In the genomic region with DNA sequence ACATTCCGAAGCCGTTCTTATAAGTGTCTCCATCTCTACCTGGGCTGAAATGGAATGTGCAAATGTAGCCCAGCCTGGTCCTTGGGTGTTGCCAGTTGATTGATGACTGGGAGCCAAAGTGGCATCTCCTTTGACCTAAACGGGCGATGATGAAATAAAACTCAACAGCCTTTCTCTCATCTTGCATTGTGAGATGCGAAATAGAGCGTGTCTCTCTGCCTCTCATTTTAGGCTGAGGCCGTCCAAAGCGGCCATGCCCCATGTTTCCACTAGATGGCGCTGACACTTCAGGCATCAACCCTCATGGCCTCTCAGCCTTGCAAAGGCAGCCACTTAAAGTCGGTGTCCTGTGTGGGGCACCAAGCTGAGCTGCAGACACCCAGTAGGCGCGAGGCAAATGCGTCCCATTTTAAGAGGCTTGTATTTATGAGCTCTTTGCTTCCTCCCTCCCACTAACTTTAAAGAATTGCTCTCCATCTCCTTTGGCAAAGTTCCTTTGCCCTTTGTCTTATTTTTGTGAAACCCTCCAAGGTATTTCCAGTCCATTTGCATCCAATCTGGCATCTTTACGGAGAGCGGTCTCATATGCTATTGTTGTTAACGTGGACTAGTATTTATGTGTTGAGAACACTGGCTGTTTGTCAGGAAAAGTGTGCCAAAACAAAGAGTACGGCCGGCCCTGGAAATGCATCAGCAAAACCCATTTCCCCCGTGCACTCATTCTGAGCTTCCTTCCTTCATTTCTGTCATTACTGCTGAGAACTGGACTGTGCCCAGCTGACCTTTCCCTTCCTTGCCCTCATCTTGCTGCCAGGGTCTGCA, we compare ENCODE assay signal across 8 cellular contexts. TPM values are rescaled to one million over a fixed set of nuclear protein-coding genes. Genes with fewer than 3 reads are reported as not detected.
DNase-seq lines count a peak whose midpoint lies in the region; ATAC-seq lines count a peak whose summit lies in the region.

No MANE protein-coding gene starts in this region.

- H2BK12ac ChIP-seq in mesenchymal stem cell (ENCODE audit: low read length in 2 of 2): no peak overlapping the region

- no peak overlapping the region for H3K4ac ChIP-seq in mesenchymal stem cell (ENCODE audit: low read depth in 1 of 2, low read length in 2 of 2)

- H3K27me3 ChIP-seq in BLaER1 (no peaks in the 10 kb centered on the region), mesenchymal stem cell (ENCODE audit: control insufficient read depth in 1 of 2, insufficient read depth in 1 of 2, low read length in 2 of 2) (no peaks in the 10 kb centered on the region)

- H3K14ac ChIP-seq in mesenchymal stem cell (ENCODE audit: low read length in 2 of 2): no peak overlapping the region

- H2AFZ ChIP-seq in mesenchymal stem cell (ENCODE audit: low read depth, low read length): no peak overlapping the region

- no peak overlapping the region for H4K91ac ChIP-seq in mesenchymal stem cell (ENCODE audit: low read length)

- H3K18ac ChIP-seq in mesenchymal stem cell (ENCODE audit: low read depth in 1 of 2, low read length in 2 of 2): peak overlapping the region in 1 of 2 experiments; percentile 1

- H3K4me2 ChIP-seq in BLaER1 (peak overlapping the region; percentile 30), mesenchymal stem cell (ENCODE audit: low read length, poor library complexity, severe bottlenecking) (no peak overlapping the region)

- H3K27ac Mint-ChIP-seq in activated CD4-positive, alpha-beta memory T cell treated with anti-CD3 and anti-CD28 coated beads, Interleukin-2, amount 10 ng/mL, durations not matched to agents 7 days and 5 days: no peak overlapping the region

- WGBS in mesenchymal stem cell: 42% methylated on average over 18 of the region's 19 CpGs

- no peaks in the 10 kb centered on the region for H3K9me3 Mint-ChIP-seq in activated CD4-positive, alpha-beta memory T cell treated with anti-CD3 and anti-CD28 coated beads, Interleukin-2, amount 10 ng/mL, durations not matched to agents 7 days and 5 days

- H3K9ac ChIP-seq in BLaER1 (no peak overlapping the region), mesenchymal stem cell (ENCODE audit: low read length) (peak overlapping the region; percentile 79)

- peak; percentile 68 for DNase-seq in NCI-H82 treated with DMSO at 0.1 percent for 48 hours (lab: John Stamatoyannopoulos, UW; ENCODE audit: unreplicated experiment)
- peak; percentile 89 for DNase-seq in activated CD4-positive, alpha-beta memory T cell treated with anti-CD3 and anti-CD28 coated beads, Interleukin-2, amount 10 ng/mL, durations not matched to agents 7 days and 5 days
- DNase-seq in effector CD4-positive, alpha-beta T cell: peak; percentile 79
- DNase-seq in mesenchymal stem cell: peak; percentile 80
- DNase-seq in stimulated activated CD8-positive, alpha-beta memory T cell treated with anti-CD3 and anti-CD28 coated beads, Interleukin-15, amount 100 ng/mL, for 24 hours (ENCODE audit: low read depth): peak; percentile 66

- no peak overlapping the region for H4K8ac ChIP-seq in mesenchymal stem cell (ENCODE audit: low read length)

- no peak overlapping the region for H2BK15ac ChIP-seq in mesenchymal stem cell (ENCODE audit: low read depth, poor library complexity, severe bottlenecking)

- no peak overlapping the region for H2BK5ac ChIP-seq in mesenchymal stem cell (ENCODE audit: low read depth, low read length, poor library complexity, severe bottlenecking)

- H3K36me3 Mint-ChIP-seq in activated CD4-positive, alpha-beta memory T cell treated with anti-CD3 and anti-CD28 coated beads, Interleukin-2, amount 10 ng/mL, durations not matched to agents 7 days and 5 days (ENCODE audit: low read depth): no peaks in the 10 kb centered on the region

- no peak overlapping the region for H3K4me3 Mint-ChIP-seq in activated CD4-positive, alpha-beta memory T cell treated with anti-CD3 and anti-CD28 coated beads, Interleukin-2, amount 10 ng/mL, durations not matched to agents 7 days and 5 days

- H3K4me3 ChIP-seq in BLaER1 (no peak overlapping the region), mesenchymal stem cell (ENCODE audit: insufficient read depth in 1 of 2, low read depth in 1 of 2, low read length in 2 of 2) (peak overlapping the region in 1 of 2 experiments; percentile 50)

- H3K27ac ChIP-seq in BLaER1 (no peak overlapping the region), mesenchymal stem cell (ENCODE audit: low read length, poor library complexity, severe bottlenecking) (no peak overlapping the region)

- no peaks in the 10 kb centered on the region for H3K36me3 ChIP-seq in BLaER1
- H3K36me3 ChIP-seq in mesenchymal stem cell (ENCODE audit: control insufficient read depth in 1 of 2, insufficient read depth in 2 of 2, low read depth in 1 of 2, low read length in 2 of 2): peaks cover 6 to 11% of the 10 kb centered on the region in 2 experiments

- POLR2A ChIA-PET in activated CD4-positive, alpha-beta memory T cell treated with anti-CD3 and anti-CD28 coated beads, Interleukin-2, amount 10 ng/mL, durations not matched to agents 7 days and 5 days (lab: Charles Lee): interaction anchor here (1.2 kb wide), 1 partner anchor 73 kb away, joined by 3 read pairs; no protein-coding TSS in a partner anchor

- no peak overlapping the region for H2AK5ac ChIP-seq in mesenchymal stem cell (ENCODE audit: low read length, severe bottlenecking)

- H3K9me3 ChIP-seq in BLaER1 (no peaks in the 10 kb centered on the region), mesenchymal stem cell (ENCODE audit: control insufficient read depth, low read length) (no peaks in the 10 kb centered on the region)

- no peak overlapping the region for H2BK120ac ChIP-seq in mesenchymal stem cell (ENCODE audit: low read depth, low read length)

- ATAC-seq in GM19328 (IDR thresholded peaks at IDR 0.05; ENCODE audit: unreplicated experiment) (peak; percentile 93), HG03460 (IDR thresholded peaks at IDR 0.05; ENCODE audit: unreplicated experiment) (peak; percentile 97)

- no peak overlapping the region for H3K23ac ChIP-seq in mesenchymal stem cell (ENCODE audit: low read length in 2 of 2)

- CTCF ChIA-PET in activated CD4-positive, alpha-beta memory T cell treated with anti-CD3 and anti-CD28 coated beads, Interleukin-2, amount 10 ng/mL, durations not matched to agents 7 days and 5 days (lab: Charles Lee): interaction anchor here (0.5 to 3.6 kb wide), 35 partner anchors 10 to 493 kb away, joined by 3 to 36 read pairs (median 4); a partner anchor contains a TSS

- H3K4me1 ChIP-seq in BLaER1: peaks cover 40% of the 10 kb centered on the region
- H3K4me1 ChIP-seq in mesenchymal stem cell (ENCODE audit: control insufficient read depth, insufficient read depth, low read depth, low read length): no peaks in the 10 kb centered on the region

- no peaks in the 10 kb centered on the region for H3K79me1 ChIP-seq in mesenchymal stem cell (replicated peaks; ENCODE audit: low read length, poor library complexity, severe bottlenecking)

- H3K27me3 Mint-ChIP-seq in activated CD4-positive, alpha-beta memory T cell treated with anti-CD3 and anti-CD28 coated beads, Interleukin-2, amount 10 ng/mL, durations not matched to agents 7 days and 5 days: peaks cover 18% of the 10 kb centered on the region

- peaks cover 10% of the 10 kb centered on the region for H3K4me1 Mint-ChIP-seq in activated CD4-positive, alpha-beta memory T cell treated with anti-CD3 and anti-CD28 coated beads, Interleukin-2, amount 10 ng/mL, durations not matched to agents 7 days and 5 days

- no peaks in the 10 kb centered on the region for H4K20me1 ChIP-seq in BLaER1

RNA-seq across cellular contexts. Expression of a gene that starts 25.0 kb away (rescaled TPM):
- under 1 TPM; 0.03 to 0.05 TPM for total RNA-seq in activated CD4-positive, alpha-beta memory T cell treated with anti-CD3 and anti-CD28 coated beads, Interleukin-2, amount 10 ng/mL, durations not matched to agents 7 days and 5 days
- polyA plus RNA-seq in mesenchymal stem cell (2013, experiment 1 of 2): 18.3 TPM
- 18.0 TPM for polyA plus RNA-seq in mesenchymal stem cell (2013, experiment 2 of 2)

RNA-seq across cellular contexts. Expression of a gene that starts 35.6 kb away (rescaled TPM):
- 1 to 10 TPM in 1 of 2 experiments, under 1 TPM in 1; 0.73 to 1.6 TPM for total RNA-seq in activated CD4-positive, alpha-beta memory T cell treated with anti-CD3 and anti-CD28 coated beads, Interleukin-2, amount 10 ng/mL, durations not matched to agents 7 days and 5 days
- polyA plus RNA-seq in mesenchymal stem cell (2013, experiment 1 of 2): not detected
- polyA plus RNA-seq in mesenchymal stem cell (2013, experiment 2 of 2): not detected
